Comparison of ENCODE assay signal across 8 cellular contexts in genomic region chr20:32205502-32206382, GRCh38. TPM values are rescaled to one million over a fixed set of nuclear protein-coding genes. Genes with fewer than 3 reads are reported as not detected.
DNase-seq lines count a peak whose midpoint lies in the region; ATAC-seq, FAIRE-seq and TF ChIP-seq lines count a peak whose summit lies in the region.

No MANE protein-coding gene starts in this region.

- DNase-seq in AG04450 (ENCODE audit: low read depth, low spot score), result no peak
- DNase-seq in MM.1S, result no peak
- no peak for DNase-seq in brain microvascular endothelial cell
- no peak for DNase-seq in mesothelial cell of epicardium (ENCODE audit: low spot score in 2 of 2, unreplicated experiment in 2 of 2)
- no peak for DNase-seq in HK-2 (ENCODE audit: unreplicated experiment)
- no peak for DNase-seq in NCI-H2029 (lab: John Stamatoyannopoulos, UW)
- DNase-seq in H54 (ENCODE audit: insufficient read length, low spot score), result no peak

- peak overlapping the region; percentile 94; the same call in 1 of the 2 replicates for H3K9ac ChIP-seq in MM.1S (ENCODE audit: low read length)

- CTCF ChIA-PET in AG04450 (lab: Charles Lee), result no interaction called here

- H3K9me3 Mint-ChIP-seq in mesothelial cell of epicardium, result no peaks in the 10 kb centered on the region

- H3K4me1 ChIP-seq in MM.1S (ENCODE audit: low read length), result peaks cover 22% of the 10 kb centered on the region

- H3K4me3 ChIP-seq in AG04450 (ENCODE audit: low read depth, low read length) (peak overlapping the region; percentile 96), MM.1S (ENCODE audit: low read length) (peak overlapping the region; percentile 97), brain microvascular endothelial cell (ENCODE audit: low read depth, low read length) (no peak overlapping the region)

- no peaks in the 10 kb centered on the region for H3K27me3 Mint-ChIP-seq in mesothelial cell of epicardium (ENCODE audit: low read depth)

- TF ChIP-seq CTCF in AG04450 (IDR thresholded peaks at IDR 0.05; ENCODE audit: low read depth, low read length) (no peak), MM.1S (IDR thresholded peaks at IDR 0.05; ENCODE audit: low read length) (no peak), brain microvascular endothelial cell (IDR thresholded peaks at IDR 0.05; ENCODE audit: low read depth, low read length, missing control alignments) (no peak), mesothelial cell of epicardium (IDR thresholded peaks at IDR 0.05; ENCODE audit: unreplicated experiment) (no peak)

- ATAC-seq in GM21576 (IDR thresholded peaks at IDR 0.05; ENCODE audit: unreplicated experiment), result no peak

- H3K4me1 Mint-ChIP-seq in mesothelial cell of epicardium, result peaks cover 60% of the 10 kb centered on the region

- peaks cover 8% of the 10 kb centered on the region; the same call in 1 of the 2 replicates for H4K20me1 ChIP-seq in MM.1S (ENCODE audit: insufficient read depth, low read length)

- peak overlapping the region; percentile 91 for H3K27ac Mint-ChIP-seq in mesothelial cell of epicardium

- FAIRE-seq in H54 (lab: Jason Lieb, UNC), result no peak

- H2AFZ ChIP-seq in MM.1S (ENCODE audit: low read length), result no peak overlapping the region

- peak overlapping the region; percentile 99 for H3K4me2 ChIP-seq in MM.1S (ENCODE audit: low read depth, low read length)

- POLR2A ChIA-PET in AG04450 (lab: Yijun Ruan, JAX), result interaction anchor here (0.7 to 1.0 kb wide), 2 partner anchors 96 to 483 kb away, joined by 3 read pairs; partner anchors contain the start of genes BCL2L1 and TM9SF4

- H3K4me3 Mint-ChIP-seq in mesothelial cell of epicardium, result peak overlapping the region; percentile 96

- in situ Hi-C loops in brain microvascular endothelial cell (cut with HindIII; ENCODE audit: low pct_ligation_motif_present, low sequenced_read_pairs), result no loop called here

- H3K36me3 ChIP-seq in MM.1S (replicated peaks; ENCODE audit: insufficient read depth, low read length), result peaks cover 3% of the 10 kb centered on the region; the same call in 1 of the 2 replicates
- peaks cover 8% of the 10 kb centered on the region for H3K36me3 ChIP-seq in brain microvascular endothelial cell (replicated peaks)

- H3K36me3 Mint-ChIP-seq in mesothelial cell of epicardium, result peaks cover 7% of the 10 kb centered on the region

- H3K79me2 ChIP-seq in MM.1S (ENCODE audit: low read length), result peaks cover 92% of the 10 kb centered on the region

- H3K9me3 ChIP-seq in AG04450 (ENCODE audit: control insufficient read depth, insufficient read depth, low read length) (no peaks in the 10 kb centered on the region), MM.1S (replicated peaks; ENCODE audit: insufficient read depth, low read length) (no peaks in the 10 kb centered on the region)

- TF ChIP-seq POLR2A in H54 (IDR thresholded peaks at IDR 0.05; ENCODE audit: low read depth, low read length), result no peak

- no peaks in the 10 kb centered on the region for H3K9me2 ChIP-seq in MM.1S (replicated peaks; ENCODE audit: insufficient read depth, low read length)

- no peaks in the 10 kb centered on the region for H3K27me3 ChIP-seq in AG04450 (ENCODE audit: control insufficient read depth, insufficient read depth, low read length)
- H3K27me3 ChIP-seq in MM.1S (replicated peaks; ENCODE audit: insufficient read depth, low read length), result no peaks in the 10 kb centered on the region
- no peaks in the 10 kb centered on the region for H3K27me3 ChIP-seq in brain microvascular endothelial cell (replicated peaks)

- H3K27ac ChIP-seq in AG04450 (ENCODE audit: low read depth, low read length) (no peak overlapping the region), MM.1S (ENCODE audit: low read length) (peak overlapping the region; percentile 32; the same call in 1 of the 2 replicates), brain microvascular endothelial cell (peak overlapping the region; percentile 15)

- peaks cover 10% of the 10 kb centered on the region; the same call in 1 of the 2 replicates for H3F3A ChIP-seq in MM.1S (ENCODE audit: insufficient read depth, low read length)

RNA-seq across cellular contexts. Expression of gene PLAGL2, which starts 1.8 kb away (rescaled TPM):
- 5.9 and 8.9 TPM in 2 replicates for polyA plus RNA-seq in AG04450 (2011; rRNA removed)
- 10.1 and 12.8 TPM in 2 replicates for polyA minus RNA-seq in AG04450 (2011; rRNA and poly(A)+ RNA removed)
- 37.4 to 38.1 TPM (median 37.8 TPM) in 3 replicates for total RNA-seq in mesothelial cell of epicardium

RNA-seq across cellular contexts. Expression of gene POFUT1, which starts 1.9 kb away (rescaled TPM):
- polyA plus RNA-seq in AG04450 (2011; rRNA removed), result 40.2 and 43.6 TPM in 2 replicates
- polyA minus RNA-seq in AG04450 (2011; rRNA and poly(A)+ RNA removed), result 32.3 and 36.1 TPM in 2 replicates
- total RNA-seq in mesothelial cell of epicardium, result 43.7 to 46.3 TPM (median 45.3 TPM) in 3 replicates
